ENCODE assay signal across 10 cellular contexts in the genomic region with DNA sequence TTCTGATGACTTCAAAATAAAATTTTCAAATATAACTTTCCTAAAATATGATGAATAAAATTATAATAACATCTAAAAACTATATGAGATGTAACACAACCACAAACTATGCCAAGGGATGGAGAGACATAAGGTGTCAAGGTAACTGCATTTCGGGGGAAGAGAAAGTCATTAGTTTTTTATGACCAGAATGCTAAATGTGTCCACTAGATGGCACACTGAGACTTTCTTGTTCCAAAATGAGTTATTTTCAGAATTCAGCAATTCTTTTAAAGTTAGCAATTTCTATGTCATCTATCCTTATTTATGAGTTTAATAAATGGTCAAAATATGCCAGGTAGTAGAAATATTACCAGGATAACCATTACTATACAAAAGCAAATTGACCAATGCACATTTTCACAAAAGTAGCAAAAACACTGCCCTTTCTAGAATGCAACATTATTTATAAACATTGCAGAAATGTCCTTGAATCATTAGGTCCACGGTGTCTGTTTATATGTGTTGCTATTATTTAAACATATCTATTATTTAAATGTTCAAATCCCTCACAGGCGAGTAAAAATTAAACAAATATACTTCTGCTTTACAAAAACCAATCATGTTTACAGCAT.
A peak's percentile ranks its signal among the peaks of the same experiment; 100 is the strongest.
DNase-seq lines count a peak whose midpoint lies in the region; ATAC-seq, FAIRE-seq and TF ChIP-seq lines count a peak whose summit lies in the region.
"Had no signal": no experiment of that assay in that cellular context is flagged by ENCODE, and none has a peak within 500 bp of the region (broad histone marks: within the 10 kb centered on the region; RNA-seq: fewer than 3 reads in every experiment).

No MANE protein-coding gene starts in this region.

- H3F3A ChIP-seq in OCI-LY1 (ENCODE audit: insufficient read depth, low read length) = no peaks in the 10 kb centered on the region

- no peak for ATAC-seq in stimulated activated memory B cell treated with anti-CD40 and anti-IgM and Interleukin-4, amounts not matched to agents 10 μg/mL and 1 μg/mL and 100 μg/mL, for 72 hours
- no peak for ATAC-seq in GM21786 (IDR thresholded peaks at IDR 0.05; ENCODE audit: unreplicated experiment)
- ATAC-seq: naive thymus-derived CD8-positive, alpha-beta T cell had no signal

- H3K27me3 ChIP-seq in OCI-LY1 (ENCODE audit: insufficient read depth, low read length) = no peaks in the 10 kb centered on the region
- H3K27me3 ChIP-seq: SJSA1 had no signal

- no peaks in the 10 kb centered on the region for H4K20me1 ChIP-seq in OCI-LY1 (ENCODE audit: insufficient read depth, low read length)

- TF ChIP-seq CTCF in CD14-positive monocyte (IDR thresholded peaks at IDR 0.05) = peak; percentile 83
- peak; percentile 79 for TF ChIP-seq CTCF in OCI-LY1 (IDR thresholded peaks at IDR 0.05; ENCODE audit: low read length)
- peak; percentile 90 for TF ChIP-seq CTCF in neural crest cell (conservative IDR thresholded peaks at IDR 0.05)

- no peak overlapping the region for H3K27ac ChIP-seq in OCI-LY1 (ENCODE audit: low read depth, low read length, poor library complexity, severe bottlenecking)
- H3K27ac ChIP-seq: SJSA1 had no signal

- no peak for TF ChIP-seq POLR2A in GM12892 (IDR thresholded peaks at IDR 0.05; ENCODE audit: low read depth, low read length)

- H3K9me3 ChIP-seq in OCI-LY1 (ENCODE audit: low read length) = no peaks in the 10 kb centered on the region
- H3K9me3 ChIP-seq: SJSA1 had no signal

- no peaks in the 10 kb centered on the region for H3K9me2 ChIP-seq in OCI-LY1 (ENCODE audit: low read depth, low read length)

- H3K4me3 ChIP-seq in OCI-LY1 (ENCODE audit: low read depth, low read length, poor library complexity, severe bottlenecking) = no peak overlapping the region
- H3K4me3 ChIP-seq: SJSA1 had no signal

- H3K27me3 Mint-ChIP-seq in CD14-positive monocyte (ENCODE audit: low read depth in 3 of 3) (no peaks in the 10 kb centered on the region), neural crest cell (ENCODE audit: low read depth) (no peaks in the 10 kb centered on the region)
- H3K27me3 Mint-ChIP-seq in stimulated activated memory B cell treated with anti-CD40 and anti-IgM and Interleukin-4, amounts not matched to agents 10 μg/mL and 1 μg/mL and 100 μg/mL, for 72 hours = no peaks in the 10 kb centered on the region
- H3K27me3 Mint-ChIP-seq: naive thymus-derived CD8-positive, alpha-beta T cell had no signal

- H3K9me3 Mint-ChIP-seq in CD14-positive monocyte (peaks cover 0 to 2% (median 0%) of the 10 kb centered on the region in 7 donors), neural crest cell (no peaks in the 10 kb centered on the region)
- H3K9me3 Mint-ChIP-seq in stimulated activated memory B cell treated with anti-CD40 and anti-IgM and Interleukin-4, amounts not matched to agents 10 μg/mL and 1 μg/mL and 100 μg/mL, for 72 hours = no peaks in the 10 kb centered on the region
- H3K9me3 Mint-ChIP-seq: naive thymus-derived CD8-positive, alpha-beta T cell had no signal

- DNase-seq in CD14-positive monocyte (ENCODE audit: low spot score) = no peak
- DNase-seq in GM12892 (ENCODE audit: insufficient read length) = no peak
- peak; percentile 3 for DNase-seq in neural crest cell (ENCODE audit: low read depth, low spot score)
- DNase-seq in NK-92 treated with Interleukin-12 subunit alpha and Interleukin-12 subunit beta, amount 100 ng/mL, for 24 hours (lab: John Stamatoyannopoulos, UW) = no peak

- H3K36me3 Mint-ChIP-seq in CD14-positive monocyte (peaks cover 8% of the 10 kb centered on the region in 2 donors), neural crest cell (ENCODE audit: low read depth) (no peaks in the 10 kb centered on the region)
- H3K36me3 Mint-ChIP-seq in stimulated activated memory B cell treated with anti-CD40 and anti-IgM and Interleukin-4, amounts not matched to agents 10 μg/mL and 1 μg/mL and 100 μg/mL, for 72 hours = peaks cover 13% of the 10 kb centered on the region

- H3K27ac Mint-ChIP-seq in CD14-positive monocyte = no peak overlapping the region
- H3K27ac Mint-ChIP-seq in neural crest cell (ENCODE audit: unreplicated experiment) = no peak overlapping the region
- no peak overlapping the region for H3K27ac Mint-ChIP-seq in stimulated activated memory B cell treated with anti-CD40 and anti-IgM and Interleukin-4, amounts not matched to agents 10 μg/mL and 1 μg/mL and 100 μg/mL, for 72 hours
- H3K27ac Mint-ChIP-seq: naive thymus-derived CD8-positive, alpha-beta T cell had no signal

- H2AFZ ChIP-seq in OCI-LY1 (ENCODE audit: low read length) = no peak overlapping the region

- H3K79me2 ChIP-seq in OCI-LY1 (ENCODE audit: insufficient read depth, low read length) = no peaks in the 10 kb centered on the region

- H3K4me2 ChIP-seq in OCI-LY1 (ENCODE audit: low read length) = no peak overlapping the region

- no peaks in the 10 kb centered on the region for H3K4me1 Mint-ChIP-seq in CD14-positive monocyte
- no peaks in the 10 kb centered on the region for H3K4me1 Mint-ChIP-seq in neural crest cell
- H3K4me1 Mint-ChIP-seq in stimulated activated memory B cell treated with anti-CD40 and anti-IgM and Interleukin-4, amounts not matched to agents 10 μg/mL and 1 μg/mL and 100 μg/mL, for 72 hours = no peaks in the 10 kb centered on the region
- H3K4me1 Mint-ChIP-seq: naive thymus-derived CD8-positive, alpha-beta T cell had no signal

- intact Hi-C loops in CD14-positive monocyte (cut with micrococcal nuclease) = loop anchor here in 1 of 2 donors (10.0 kb wide), 1 partner anchor 156 kb away; no protein-coding TSS in a partner anchor

- H3K9ac ChIP-seq in OCI-LY1 (ENCODE audit: low read length) = no peak overlapping the region

- H3K4me3 Mint-ChIP-seq in CD14-positive monocyte = no peak overlapping the region
- no peak overlapping the region for H3K4me3 Mint-ChIP-seq in neural crest cell
- no peak overlapping the region for H3K4me3 Mint-ChIP-seq in stimulated activated memory B cell treated with anti-CD40 and anti-IgM and Interleukin-4, amounts not matched to agents 10 μg/mL and 1 μg/mL and 100 μg/mL, for 72 hours
- H3K4me3 Mint-ChIP-seq: naive thymus-derived CD8-positive, alpha-beta T cell had no signal

- no peaks in the 10 kb centered on the region for H3K36me3 ChIP-seq in OCI-LY1 (ENCODE audit: insufficient read depth, low read length)
- H3K36me3 ChIP-seq: SJSA1 had no signal

- peak; percentile 88 for FAIRE-seq in GM12892 (lab: Jason Lieb, UNC)
- FAIRE-seq in endometrium (lab: Jason Lieb, UNC) = peak; percentile 94

- no peaks in the 10 kb centered on the region for H3K4me1 ChIP-seq in OCI-LY1 (ENCODE audit: insufficient read depth, low read length, severe bottlenecking)
- H3K4me1 ChIP-seq: SJSA1 had no signal
